10 cellular contexts compared by ENCODE assay signal in the genomic region with DNA sequence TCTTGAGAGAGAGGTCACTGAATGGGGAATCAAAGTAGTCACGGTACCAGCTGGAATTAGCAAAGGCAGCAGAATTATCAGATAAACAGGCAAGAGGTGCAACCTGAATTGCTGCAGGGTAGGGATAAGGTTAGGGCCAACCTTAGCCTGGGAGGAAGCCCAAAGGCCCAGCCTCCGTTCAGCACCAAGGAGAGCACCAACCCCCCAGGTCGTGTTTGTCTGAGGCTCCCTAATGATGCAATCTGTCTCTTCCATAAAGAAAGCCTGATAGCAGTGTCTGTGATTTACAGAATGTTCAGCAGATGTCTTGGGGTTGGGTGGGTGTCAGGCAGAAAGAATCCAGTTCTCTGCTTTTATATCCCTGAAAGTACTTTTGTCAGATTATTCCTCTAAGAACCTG.
A peak's percentile ranks its signal among the peaks of the same experiment; 100 is the strongest.
DNase-seq lines count a peak whose midpoint lies in the region; TF ChIP-seq lines count a peak whose summit lies in the region.
"Had no signal": no experiment of that assay in that cellular context is flagged by ENCODE, and none has a peak within 500 bp of the region (broad histone marks: within the 10 kb centered on the region; RNA-seq: fewer than 3 reads in every experiment).

No MANE protein-coding gene starts in this region.

- TF ChIP-seq CTCF in choroid plexus epithelial cell (conservative IDR thresholded peaks at IDR 0.05; ENCODE audit: low read depth, low read length) = no peak
- TF ChIP-seq CTCF in neural crest cell (conservative IDR thresholded peaks at IDR 0.05) = no peak

- peaks cover 20% of the 10 kb centered on the region for H3K4me1 Mint-ChIP-seq in neural crest cell

- H3K36me3 Mint-ChIP-seq in neural crest cell (ENCODE audit: low read depth) = no peaks in the 10 kb centered on the region

- DNase-seq in NCI-H82 (lab: John Stamatoyannopoulos, UW) = peak; percentile 5
- no peak for DNase-seq in NCI-H82 treated with DMSO at 0.1 percent for 48 hours (lab: John Stamatoyannopoulos, UW; ENCODE audit: unreplicated experiment)
- peak; percentile 56 for DNase-seq in NCI-H69 (lab: John Stamatoyannopoulos, UW)
- peak; percentile 47 for DNase-seq in choroid plexus epithelial cell (ENCODE audit: low read depth)
- peak; percentile 39 for DNase-seq in neural crest cell (ENCODE audit: low read depth, low spot score)
- no peak for DNase-seq in D341Med (ENCODE audit: low spot score)
- DNase-seq in T-helper 9 cell = no peak
- no peak for DNase-seq in activated CD8-positive, alpha-beta memory T cell treated with anti-CD3 and anti-CD28 coated beads for 24 hours

- no peaks in the 10 kb centered on the region for H3K9me3 Mint-ChIP-seq in neural crest cell

- no peak overlapping the region for H3K27ac Mint-ChIP-seq in neural crest cell (ENCODE audit: unreplicated experiment)

- H3K4me3 ChIP-seq in choroid plexus epithelial cell (ENCODE audit: low read depth, low read length) = no peak overlapping the region
- H3K4me3 ChIP-seq: right atrium auricular region, thoracic aorta had no signal

- no peaks in the 10 kb centered on the region for H3K27me3 Mint-ChIP-seq in neural crest cell (ENCODE audit: low read depth)

- no peak overlapping the region for H3K4me3 Mint-ChIP-seq in neural crest cell

Comparison
In these comparisons a context has a peak if more than half of its experiments do, and no peak if none do; other contexts are left out.
1. DNase-seq: peak in NCI-H82 (single experiment), NCI-H69 (single experiment), choroid plexus epithelial cell (single experiment) and neural crest cell (single experiment); none in NCI-H82 treated with DMSO at 0.1 percent for 48 hours (single experiment), D341Med (single experiment), T-helper 9 cell (single experiment) and activated CD8-positive, alpha-beta memory T cell treated with anti-CD3 and anti-CD28 coated beads for 24 hours (single experiment).